In genomic region chr14:22147716-22148115, GRCh38 we compare ENCODE assay signal across 1 cellular context.
TF ChIP-seq lines count a peak whose summit lies in the region.

No MANE protein-coding gene starts in this region.

TF ChIP-seq in HepG2, 621 proteins besides CTCF, POLR2A, EP300 and RAD21 (continued from another document):
- no peak for TF ChIP-seq MXD3 (CRISPR knock-in tag; IDR thresholded peaks at IDR 0.05)
- TF ChIP-seq ZNF343 (CRISPR knock-in tag; IDR thresholded peaks at IDR 0.05): no peak
- TF ChIP-seq NRL (CRISPR knock-in tag; IDR thresholded peaks at IDR 0.05; ENCODE audit: borderline replicate concordance): no peak
- no peak for TF ChIP-seq ZBTB49 (CRISPR knock-in tag; IDR thresholded peaks at IDR 0.05; ENCODE audit: borderline replicate concordance)
